23 cellular contexts compared by ENCODE assay signal in genomic region chr6:143804835-143805239, GRCh38. TPM values are rescaled to one million over a fixed set of nuclear protein-coding genes. Genes with fewer than 3 reads are reported as not detected.
DNase-seq lines count a peak whose midpoint lies in the region; ATAC-seq and TF ChIP-seq lines count a peak whose summit lies in the region.
"Had no signal": no experiment of that assay in that cellular context is flagged by ENCODE, and none has a peak within 500 bp of the region (broad histone marks: within the 10 kb centered on the region; RNA-seq: fewer than 3 reads in every experiment).

No MANE protein-coding gene starts in this region.

- H3K4me3 ChIP-seq in brain microvascular endothelial cell (ENCODE audit: low read depth, low read length) (no peak overlapping the region), testis (no peak overlapping the region)
- no peak overlapping the region for H3K4me3 ChIP-seq in naive thymus-derived CD4-positive, alpha-beta T cell (ENCODE audit: low read length)
- H3K4me3 ChIP-seq: BLaER1 treated with 17β-estradiol and CSF1 and Interleukin-3, amounts not matched to agents 10 nM and 100 nM; PC-9; transverse colon had no signal

- POLR2A ChIA-PET in activated CD8-positive, alpha-beta T cell treated with anti-CD3 and anti-CD28 coated beads for 36 hours (lab: Charles Lee): no interaction called here
- POLR2A ChIA-PET in activated CD8-positive, alpha-beta T cell treated with anti-CD3 and anti-CD28 coated beads, Interleukin-2, amount 10 ng/mL, durations not matched to agents 7 days and 5 days (lab: Charles Lee): no interaction called here
- POLR2A ChIA-PET in naive thymus-derived CD4-positive, alpha-beta T cell (lab: Charles Lee): no interaction called here
- POLR2A ChIA-PET in HEK293T (lab: Yijun Ruan, JAX): no interaction called here

- H3K9me3 Mint-ChIP-seq in activated CD8-positive, alpha-beta T cell treated with anti-CD3 and anti-CD28 coated beads for 36 hours: peaks cover 2% of the 10 kb centered on the region
- no peaks in the 10 kb centered on the region for H3K9me3 Mint-ChIP-seq in activated CD8-positive, alpha-beta T cell treated with anti-CD3 and anti-CD28 coated beads, Interleukin-2, amount 10 ng/mL, durations not matched to agents 7 days and 5 days (ENCODE audit: insufficient read depth)
- peaks cover 7% of the 10 kb centered on the region for H3K9me3 Mint-ChIP-seq in osteocyte (ENCODE audit: unreplicated experiment)
- H3K9me3 Mint-ChIP-seq in naive thymus-derived CD4-positive, alpha-beta T cell: peaks cover 0 to 14% (median 5%) of the 10 kb centered on the region in 11 donors

- H3K36me3 Mint-ChIP-seq in activated CD8-positive, alpha-beta T cell treated with anti-CD3 and anti-CD28 coated beads for 36 hours (ENCODE audit: low read depth): peaks cover 45% of the 10 kb centered on the region
- peaks cover 29% of the 10 kb centered on the region for H3K36me3 Mint-ChIP-seq in activated CD8-positive, alpha-beta T cell treated with anti-CD3 and anti-CD28 coated beads, Interleukin-2, amount 10 ng/mL, durations not matched to agents 7 days and 5 days (ENCODE audit: low read depth)
- H3K36me3 Mint-ChIP-seq in T-helper 17 cell (ENCODE audit: low read depth): peaks cover 2% of the 10 kb centered on the region
- H3K36me3 Mint-ChIP-seq in osteocyte (ENCODE audit: unreplicated experiment): peaks cover 66% of the 10 kb centered on the region
- H3K36me3 Mint-ChIP-seq in naive thymus-derived CD4-positive, alpha-beta T cell: peaks cover 9 to 56% (median 37%) of the 10 kb centered on the region in 5 donors

- in situ Hi-C loops in brain microvascular endothelial cell (cut with HindIII; ENCODE audit: low pct_ligation_motif_present, low sequenced_read_pairs): no loop called here

- no peak for ATAC-seq in activated CD8-positive, alpha-beta T cell treated with anti-CD3 and anti-CD28 coated beads for 36 hours
- ATAC-seq in activated CD8-positive, alpha-beta T cell treated with anti-CD3 and anti-CD28 coated beads, Interleukin-2, amount 10 ng/mL, durations not matched to agents 7 days and 5 days: no peak
- ATAC-seq in T-helper 17 cell: no peak
- ATAC-seq in naive thymus-derived CD4-positive, alpha-beta T cell: no peak
- ATAC-seq: left colon had no signal

- no peaks in the 10 kb centered on the region for H3K9me3 ChIP-seq in T-helper 17 cell (ENCODE audit: control insufficient read depth, low read length, poor library complexity, severe bottlenecking)
- H3K9me3 ChIP-seq in testis: no peaks in the 10 kb centered on the region
- no peaks in the 10 kb centered on the region for H3K9me3 ChIP-seq in naive thymus-derived CD4-positive, alpha-beta T cell (ENCODE audit: control insufficient read depth in 2 of 3, low read length in 3 of 3)
- H3K9me3 ChIP-seq: transverse colon had no signal

- no peak for TF ChIP-seq POLR2A in testis (IDR thresholded peaks at IDR 0.05)

- WGBS in testis, 2 donors: 69 to 81% methylated on average over 4 of the region's 4 CpGs

- peak overlapping the region; percentile 97 for H3K27ac Mint-ChIP-seq in activated CD8-positive, alpha-beta T cell treated with anti-CD3 and anti-CD28 coated beads for 36 hours
- no peak overlapping the region for H3K27ac Mint-ChIP-seq in activated CD8-positive, alpha-beta T cell treated with anti-CD3 and anti-CD28 coated beads, Interleukin-2, amount 10 ng/mL, durations not matched to agents 7 days and 5 days
- H3K27ac Mint-ChIP-seq in T-helper 17 cell (peak overlapping the region; percentile 24), osteocyte (ENCODE audit: unreplicated experiment) (peak overlapping the region; percentile 90)
- peak overlapping the region in 2 of 9 donors; percentile 46 to 49 for H3K27ac Mint-ChIP-seq in naive thymus-derived CD4-positive, alpha-beta T cell

- H3K27ac ChIP-seq in brain microvascular endothelial cell: peak overlapping the region; percentile 75
- H3K27ac ChIP-seq in testis: no peak overlapping the region
- H3K27ac ChIP-seq in naive thymus-derived CD4-positive, alpha-beta T cell (ENCODE audit: low read depth, low read length): no peak overlapping the region
- H3K27ac ChIP-seq: PC-9, transverse colon had no signal

- no peak overlapping the region for H3K4me3 Mint-ChIP-seq in activated CD8-positive, alpha-beta T cell treated with anti-CD3 and anti-CD28 coated beads for 36 hours
- H3K4me3 Mint-ChIP-seq in activated CD8-positive, alpha-beta T cell treated with anti-CD3 and anti-CD28 coated beads, Interleukin-2, amount 10 ng/mL, durations not matched to agents 7 days and 5 days: no peak overlapping the region
- no peak overlapping the region for H3K4me3 Mint-ChIP-seq in T-helper 17 cell
- H3K4me3 Mint-ChIP-seq in osteocyte (ENCODE audit: unreplicated experiment): no peak overlapping the region
- H3K4me3 Mint-ChIP-seq in naive thymus-derived CD4-positive, alpha-beta T cell: no peak overlapping the region

- H3K36me3 ChIP-seq in brain microvascular endothelial cell (replicated peaks): no peaks in the 10 kb centered on the region
- H3K36me3 ChIP-seq in testis (ENCODE audit: low read depth, missing control alignments): no peaks in the 10 kb centered on the region
- H3K36me3 ChIP-seq in naive thymus-derived CD4-positive, alpha-beta T cell (ENCODE audit: control insufficient read depth in 2 of 3, insufficient read depth in 3 of 3, low read length in 3 of 3): no peaks in the 10 kb centered on the region

- H3K4me1 ChIP-seq in testis: peaks cover 7% of the 10 kb centered on the region
- no peaks in the 10 kb centered on the region for H3K4me1 ChIP-seq in naive thymus-derived CD4-positive, alpha-beta T cell (ENCODE audit: control insufficient read depth in 2 of 2, insufficient read depth in 2 of 2, low read length in 2 of 2)
- H3K4me1 ChIP-seq: transverse colon had no signal

- intact Hi-C loops in activated CD8-positive, alpha-beta T cell treated with anti-CD3 and anti-CD28 coated beads for 36 hours (cut with micrococcal nuclease): no loop called here
- intact Hi-C loops in testis (cut with DNase I; ENCODE audit: low total_unique reads): no loop called here
- intact Hi-C loops in naive thymus-derived CD4-positive, alpha-beta T cell (cut with micrococcal nuclease): no loop called here

- TF ChIP-seq CTCF in activated CD8-positive, alpha-beta T cell treated with anti-CD3 and anti-CD28 coated beads for 36 hours (IDR thresholded peaks at IDR 0.05): no peak
- TF ChIP-seq CTCF in brain microvascular endothelial cell (IDR thresholded peaks at IDR 0.05; ENCODE audit: low read depth, low read length, missing control alignments) (no peak), osteocyte (IDR thresholded peaks at IDR 0.05) (no peak), testis (IDR thresholded peaks at IDR 0.05) (no peak)

- DNase-seq in activated CD8-positive, alpha-beta T cell treated with anti-CD3 and anti-CD28 coated beads for 36 hours: no peak
- no peak for DNase-seq in activated CD8-positive, alpha-beta T cell treated with anti-CD3 and anti-CD28 coated beads, Interleukin-2, amount 10 ng/mL, durations not matched to agents 7 days and 5 days
- no peak for DNase-seq in T-helper 17 cell
- peak; percentile 15 for DNase-seq in brain microvascular endothelial cell
- DNase-seq in osteocyte (ENCODE audit: extremely low spot score, unreplicated experiment): no peak
- no peak for DNase-seq in testis
- no peak for DNase-seq in naive thymus-derived CD4-positive, alpha-beta T cell
- DNase-seq in HEK293T (ENCODE audit: extremely low spot score): no peak
- DNase-seq: activated CD4-positive, alpha-beta T cell treated with anti-CD3 and anti-CD28 coated beads, Interleukin-2, amount 50 U/mL, for 1 hour; activated T-cell treated with anti-CD3 and anti-CD28 coated beads, Interleukin-2, amount 50 U/mL, for 1 hour; amniotic stem cell; DMS153; Kasumi-1; left colon; midbrain; NCI-H1417; PC-9; T-helper 9 cell; transverse colon had no signal

- H3K27me3 ChIP-seq in brain microvascular endothelial cell (replicated peaks): no peaks in the 10 kb centered on the region
- H3K27me3 ChIP-seq in testis: no peaks in the 10 kb centered on the region
- no peaks in the 10 kb centered on the region for H3K27me3 ChIP-seq in naive thymus-derived CD4-positive, alpha-beta T cell (ENCODE audit: control insufficient read depth in 2 of 2, insufficient read depth in 2 of 2, low read length in 2 of 2)
- H3K27me3 ChIP-seq: BLaER1 treated with 17β-estradiol and CSF1 and Interleukin-3, amounts not matched to agents 10 nM and 100 nM; transverse colon had no signal

- CTCF ChIA-PET in activated CD8-positive, alpha-beta T cell treated with anti-CD3 and anti-CD28 coated beads for 36 hours (lab: Charles Lee): no interaction called here
- CTCF ChIA-PET in activated CD8-positive, alpha-beta T cell treated with anti-CD3 and anti-CD28 coated beads, Interleukin-2, amount 10 ng/mL, durations not matched to agents 7 days and 5 days (lab: Charles Lee): no interaction called here
- CTCF ChIA-PET in naive thymus-derived CD4-positive, alpha-beta T cell (lab: Charles Lee): no interaction called here
- CTCF ChIA-PET in HEK293T (lab: Yijun Ruan, JAX): no interaction called here

- peaks cover 46% of the 10 kb centered on the region for H3K4me1 Mint-ChIP-seq in activated CD8-positive, alpha-beta T cell treated with anti-CD3 and anti-CD28 coated beads for 36 hours (ENCODE audit: low read depth)
- peaks cover 11% of the 10 kb centered on the region for H3K4me1 Mint-ChIP-seq in activated CD8-positive, alpha-beta T cell treated with anti-CD3 and anti-CD28 coated beads, Interleukin-2, amount 10 ng/mL, durations not matched to agents 7 days and 5 days (ENCODE audit: low read depth)
- H3K4me1 Mint-ChIP-seq in T-helper 17 cell (peaks cover 7% of the 10 kb centered on the region), osteocyte (ENCODE audit: unreplicated experiment) (peaks cover 47% of the 10 kb centered on the region)
- peaks cover 0 to 40% (median 4%) of the 10 kb centered on the region in 7 donors for H3K4me1 Mint-ChIP-seq in naive thymus-derived CD4-positive, alpha-beta T cell

- no peaks in the 10 kb centered on the region for H3K27me3 Mint-ChIP-seq in activated CD8-positive, alpha-beta T cell treated with anti-CD3 and anti-CD28 coated beads for 36 hours
- no peaks in the 10 kb centered on the region for H3K27me3 Mint-ChIP-seq in activated CD8-positive, alpha-beta T cell treated with anti-CD3 and anti-CD28 coated beads, Interleukin-2, amount 10 ng/mL, durations not matched to agents 7 days and 5 days (ENCODE audit: low read depth)
- H3K27me3 Mint-ChIP-seq in T-helper 17 cell (no peaks in the 10 kb centered on the region), osteocyte (ENCODE audit: unreplicated experiment) (no peaks in the 10 kb centered on the region)
- H3K27me3 Mint-ChIP-seq in naive thymus-derived CD4-positive, alpha-beta T cell: no peaks in the 10 kb centered on the region

RNA-seq across cellular contexts. Expression of gene LTV1, which starts 38.3 kb away (rescaled TPM):
- 10 to 100 TPM; 30.9 to 31.6 TPM for total RNA-seq in activated CD8-positive, alpha-beta T cell treated with anti-CD3 and anti-CD28 coated beads for 36 hours
- 10 to 100 TPM; 25.5 to 26.8 TPM for total RNA-seq in activated CD8-positive, alpha-beta T cell treated with anti-CD3 and anti-CD28 coated beads, Interleukin-2, amount 10 ng/mL, durations not matched to agents 7 days and 5 days
- total RNA-seq in T-helper 17 cell (10 to 100 TPM; 19.1 to 24.4 TPM), osteocyte (20.3 and 22.1 TPM in 2 replicates), testis (10 to 100 TPM; 18.5 to 22.1 TPM)
- 19.7 TPM for polyA plus RNA-seq in testis (ENCODE audit: insufficient read depth, low read depth, low replicate concordance)
- 10 to 100 TPM; 16.5 to 29.6 (median 22.6) TPM for total RNA-seq in naive thymus-derived CD4-positive, alpha-beta T cell
- polyA plus RNA-seq in naive thymus-derived CD4-positive, alpha-beta T cell: 10 to 100 TPM; 20.6 to 23.4 TPM

RNA-seq across cellular contexts. Expression of gene ZC2HC1B, which starts 59.4 kb away (rescaled TPM):
- total RNA-seq in activated CD8-positive, alpha-beta T cell treated with anti-CD3 and anti-CD28 coated beads for 36 hours: not detected
- total RNA-seq in activated CD8-positive, alpha-beta T cell treated with anti-CD3 and anti-CD28 coated beads, Interleukin-2, amount 10 ng/mL, durations not matched to agents 7 days and 5 days: not detected
- total RNA-seq in T-helper 17 cell (under 1 TPM in 1 of 2 donors, not detected in 1; 0.34 TPM), osteocyte (not detected in 2 replicates), testis (10 to 100 TPM in 1 of 2 donors, 1 to 10 TPM in 1; 4.6 to 16.9 TPM)
- 23.0 TPM for polyA plus RNA-seq in testis (ENCODE audit: insufficient read depth, low read depth, low replicate concordance)
- under 1 TPM in 1 of 5 experiments, not detected in 4; 0.49 TPM for total RNA-seq in naive thymus-derived CD4-positive, alpha-beta T cell
- polyA plus RNA-seq in naive thymus-derived CD4-positive, alpha-beta T cell: not detected
- total RNA-seq: cerebellum, HT-29, left colon, PC-9, transverse colon had no signal
- polyA plus RNA-seq: neural cell had no signal
